ENCODE assay signal across 18 cellular contexts in the genomic region with DNA sequence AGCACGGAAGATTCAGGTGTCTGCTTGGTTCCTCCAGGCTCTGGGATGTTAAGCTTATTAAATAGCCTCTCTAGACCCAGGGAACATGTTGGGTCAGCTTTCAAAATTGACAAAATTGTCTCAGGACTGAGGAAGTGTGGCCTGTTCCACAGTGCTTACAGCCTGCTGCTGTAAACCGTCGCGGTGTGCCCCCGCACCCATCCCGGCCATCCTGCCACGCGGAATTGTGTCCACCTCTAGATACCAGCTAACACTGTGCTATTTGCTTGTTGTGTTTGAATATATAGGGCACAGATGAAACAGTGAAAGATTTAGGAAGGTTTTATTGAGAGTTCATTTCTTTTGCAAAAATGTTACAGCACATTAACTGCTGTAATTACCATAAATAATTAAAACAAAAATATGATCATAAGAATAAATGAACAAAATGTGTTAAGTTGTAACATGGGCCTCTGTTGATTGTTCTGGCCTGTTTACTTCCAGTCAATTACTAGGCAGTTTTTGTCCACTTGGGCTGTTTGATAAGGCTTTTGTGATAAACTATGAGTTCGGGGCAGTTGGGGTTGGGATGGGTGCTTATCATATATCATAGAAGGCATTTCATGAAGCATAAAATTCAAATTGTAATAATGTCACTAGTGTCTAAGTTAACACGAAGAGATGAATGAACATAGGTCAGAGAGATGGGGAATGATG.
"Had no signal": no experiment of that assay in that cellular context is flagged by ENCODE, and none has a peak within 500 bp of the region (broad histone marks: within the 10 kb centered on the region; RNA-seq: fewer than 3 reads in every experiment).

No MANE protein-coding gene starts in this region.

- FAIRE-seq: colon had no signal

- H3K27me3 Mint-ChIP-seq: activated B cell treated with CpG ODN at 0.5 μM for 24 hours; activated CD4-positive, alpha-beta T cell treated with anti-CD3 and anti-CD28 coated beads, Interleukin-2, amount 10 ng/mL, durations not matched to agents 7 days and 5 days; naive thymus-derived CD4-positive, alpha-beta T cell had no signal

- H3K4me3 Mint-ChIP-seq: activated B cell treated with CpG ODN at 0.5 μM for 24 hours; activated CD4-positive, alpha-beta T cell treated with anti-CD3 and anti-CD28 coated beads, Interleukin-2, amount 10 ng/mL, durations not matched to agents 7 days and 5 days had no signal

- ATAC-seq: left colon; naive thymus-derived CD4-positive, alpha-beta T cell had no signal

- DNase-seq: activated B cell treated with CpG ODN at 0.5 μM for 24 hours; activated CD4-positive, alpha-beta T cell treated with anti-CD3 and anti-CD28 coated beads, Interleukin-2, amount 10 ng/mL, durations not matched to agents 7 days and 5 days; activated CD8-positive, alpha-beta memory T cell treated with anti-CD3 and anti-CD28 coated beads for 24 hours; activated effector memory CD4-positive, alpha-beta T cell treated with Interleukin-2 at 50 U/mL for 16 hours; activated T-cell treated with anti-CD3 and anti-CD28 coated beads for 4 hours; foreskin melanocyte; head of caudate nucleus; left colon; naive thymus-derived CD4-positive, alpha-beta T cell; retina; stimulated activated CD4-positive, alpha-beta T cell treated with anti-CD3 and anti-CD28 coated beads, Interleukin-4, amount 100 ng/mL, for 1 hour; stimulated activated CD8-positive, alpha-beta memory T cell treated with anti-CD3 and anti-CD28 coated beads, Interleukin-4, amount 100 ng/mL, for 48 hours; thyroid gland had no signal

- H3K4me3 ChIP-seq: cardiac muscle cell, lung, thyroid gland, vagina had no signal

- H3K36me3 Mint-ChIP-seq: naive thymus-derived CD4-positive, alpha-beta T cell had no signal

- H3K27ac ChIP-seq: cardiac muscle cell, neutrophil, thyroid gland, vagina had no signal

- H3K9me3 ChIP-seq: neutrophil, thyroid gland, vagina had no signal

- H3K27ac Mint-ChIP-seq: activated B cell treated with CpG ODN at 0.5 μM for 24 hours; activated CD4-positive, alpha-beta T cell treated with anti-CD3 and anti-CD28 coated beads, Interleukin-2, amount 10 ng/mL, durations not matched to agents 7 days and 5 days had no signal

- H3K9me3 Mint-ChIP-seq: activated B cell treated with CpG ODN at 0.5 μM for 24 hours; activated CD4-positive, alpha-beta T cell treated with anti-CD3 and anti-CD28 coated beads, Interleukin-2, amount 10 ng/mL, durations not matched to agents 7 days and 5 days; naive thymus-derived CD4-positive, alpha-beta T cell had no signal

- H3K27me3 ChIP-seq: cardiac muscle cell, neutrophil, thyroid gland, vagina had no signal

- H3K36me3 ChIP-seq: cardiac muscle cell, neutrophil, thyroid gland, vagina had no signal
